ENCODE assay signal across 35 cellular contexts in genomic region chr5:156812959-156813358, GRCh38. TPM values are rescaled to one million over a fixed set of nuclear protein-coding genes. Genes with fewer than 3 reads are reported as not detected.
"Had no signal": no experiment of that assay in that cellular context is flagged by ENCODE, and none has a peak within 500 bp of the region (broad histone marks: within the 10 kb centered on the region; RNA-seq: fewer than 3 reads in every experiment).

No MANE protein-coding gene starts in this region.

- DNase-seq: activated CD4-positive, alpha-beta memory T cell treated with anti-CD3 and anti-CD28 coated beads for 36 hours; activated CD4-positive, alpha-beta T cell treated with anti-CD3 and anti-CD28 coated beads for 36 hours; activated CD4-positive, alpha-beta T cell treated with anti-CD3 and anti-CD28 coated beads, Interleukin-2, amount 10 ng/mL, durations not matched to agents 24 days and 14 days; activated CD4-positive, CD25-positive, alpha-beta regulatory T cell; activated CD4-positive, CD25-positive, alpha-beta regulatory T cell treated with anti-CD3 and anti-CD28 coated beads, Interleukin-2, amount 50 U/mL, for 72 hours; activated CD8-positive, alpha-beta memory T cell treated with anti-CD3 and anti-CD28 coated beads, Interleukin-2, amount 10 ng/mL, durations not matched to agents 7 days and 5 days; activated CD8-positive, alpha-beta memory T cell treated with anti-CD3 and anti-CD28 coated beads, Interleukin-2, amount 50 U/mL, for 4 hours; activated CD8-positive, alpha-beta T cell treated with anti-CD3 and anti-CD28 coated beads, Interleukin-2, amount 10 ng/mL, durations not matched to agents 7 days and 5 days; activated effector memory CD4-positive, alpha-beta T cell treated with anti-CD3 and anti-CD28 coated beads, Interleukin-2, amount 50 U/mL, for 16 hours; activated naive CD4-positive, alpha-beta T cell treated with anti-CD3 and anti-CD28 coated beads, Interleukin-2, amount 10 ng/mL, durations not matched to agents 7 days and 5 days; activated naive CD8-positive, alpha-beta T cell treated with anti-CD3 and anti-CD28 coated beads, Interleukin-2, amount 10 ng/mL, durations not matched to agents 7 days and 5 days; activated T-cell treated with anti-CD3 and anti-CD28 coated beads, Interleukin-2, amount 50 U/mL, for 1 hour; activated T-cell treated with anti-CD3 and anti-CD28 coated beads, Interleukin-2, amount 50 U/mL, for 48 hours; brain microvascular endothelial cell; dorsolateral prefrontal cortex; effector CD4-positive, alpha-beta T cell; effector memory CD8-positive, alpha-beta T cell; esophagus squamous epithelium; foreskin melanocyte; glutamatergic neuron; heart left ventricle; T-helper 2 cell had no signal

- H3K4me1 Mint-ChIP-seq: activated CD4-positive, alpha-beta T cell treated with anti-CD3 and anti-CD28 coated beads for 36 hours; activated CD8-positive, alpha-beta memory T cell treated with anti-CD3 and anti-CD28 coated beads, Interleukin-2, amount 10 ng/mL, durations not matched to agents 7 days and 5 days; activated naive CD8-positive, alpha-beta T cell treated with anti-CD3 and anti-CD28 coated beads, Interleukin-2, amount 10 ng/mL, durations not matched to agents 7 days and 5 days; central memory CD8-positive, alpha-beta T cell had no signal

- H3K9me3 Mint-ChIP-seq: activated naive CD4-positive, alpha-beta T cell treated with anti-CD3 and anti-CD28 coated beads, Interleukin-2, amount 50 U/mL, for 72 hours; activated T-helper 1 cell treated with anti-CD3 and anti-CD28 coated beads, Interleukin-12 subunit alpha, Interleukin-12 subunit beta, Interleukin-2, Interleukin-4 antibody, amounts not matched to agents 30 ng/mL and 10 ng/mL and 1 ng/mL, durations not matched to agents 14 hours and 24 hours and 36 hours; activated T-helper 2 cell treated with anti-CD3 and anti-CD28 coated beads, Interferon-gamma antibody, Interleukin-2, Interleukin-4, amounts not matched to agents 10 μg/mL and 5 μg/mL and 100 μg/mL, durations not matched to agents 14 hours and 24 hours and 36 hours; central memory CD8-positive, alpha-beta T cell; dendritic cell treated with granulocyte-macrophage colony-stimulating factor and Interleukin-4, amounts not matched to agents 40 ng/mL and 50 ng/mL, for 4 days; effector memory CD8-positive, alpha-beta T cell had no signal

- ATAC-seq: activated CD4-positive, alpha-beta T cell treated with anti-CD3 and anti-CD28 coated beads for 36 hours; activated CD8-positive, alpha-beta memory T cell treated with anti-CD3 and anti-CD28 coated beads, Interleukin-2, amount 10 ng/mL, durations not matched to agents 7 days and 5 days; activated CD8-positive, alpha-beta T cell treated with anti-CD3 and anti-CD28 coated beads, Interleukin-2, amount 10 ng/mL, durations not matched to agents 7 days and 5 days; activated naive CD4-positive, alpha-beta T cell treated with anti-CD3 and anti-CD28 coated beads, Interleukin-2, amount 50 U/mL, for 72 hours; effector memory CD8-positive, alpha-beta T cell; heart left ventricle had no signal

- H3K36me3 Mint-ChIP-seq: activated CD4-positive, alpha-beta memory T cell treated with anti-CD3 and anti-CD28 coated beads for 36 hours; activated CD8-positive, alpha-beta memory T cell treated with anti-CD3 and anti-CD28 coated beads, Interleukin-2, amount 10 ng/mL, durations not matched to agents 7 days and 5 days; activated naive CD4-positive, alpha-beta T cell treated with anti-CD3 and anti-CD28 coated beads, Interleukin-2, amount 10 ng/mL, durations not matched to agents 7 days and 5 days; activated naive CD4-positive, alpha-beta T cell treated with anti-CD3 and anti-CD28 coated beads, Interleukin-2, amount 50 U/mL, for 72 hours; activated naive CD8-positive, alpha-beta T cell treated with anti-CD3 and anti-CD28 coated beads, Interleukin-2, amount 10 ng/mL, durations not matched to agents 7 days and 5 days had no signal

- H3K4me1 ChIP-seq: esophagus squamous epithelium, heart left ventricle had no signal

- H3K4me3 ChIP-seq: coronary artery, dorsolateral prefrontal cortex, esophagus squamous epithelium, heart left ventricle had no signal

- H3K27me3 Mint-ChIP-seq: activated CD4-positive, alpha-beta memory T cell treated with anti-CD3 and anti-CD28 coated beads for 36 hours; activated naive CD4-positive, alpha-beta T cell treated with anti-CD3 and anti-CD28 coated beads, Interleukin-2, amount 10 ng/mL, durations not matched to agents 7 days and 5 days; activated naive CD8-positive, alpha-beta T cell treated with anti-CD3 and anti-CD28 coated beads, Interleukin-2, amount 10 ng/mL, durations not matched to agents 7 days and 5 days; effector memory CD8-positive, alpha-beta T cell had no signal

- H3K9me3 ChIP-seq: esophagus squamous epithelium had no signal

- H3K4me3 Mint-ChIP-seq: activated CD4-positive, alpha-beta memory T cell treated with anti-CD3 and anti-CD28 coated beads for 36 hours; activated CD4-positive, alpha-beta T cell treated with anti-CD3 and anti-CD28 coated beads for 36 hours; activated CD4-positive, alpha-beta T cell treated with anti-CD3 and anti-CD28 coated beads, Interleukin-2, amount 10 ng/mL, durations not matched to agents 24 days and 14 days; activated CD8-positive, alpha-beta memory T cell treated with anti-CD3 and anti-CD28 coated beads, Interleukin-2, amount 10 ng/mL, durations not matched to agents 7 days and 5 days; activated CD8-positive, alpha-beta T cell treated with anti-CD3 and anti-CD28 coated beads, Interleukin-2, amount 10 ng/mL, durations not matched to agents 7 days and 5 days; activated naive CD4-positive, alpha-beta T cell treated with anti-CD3 and anti-CD28 coated beads, Interleukin-2, amount 10 ng/mL, durations not matched to agents 7 days and 5 days; activated naive CD8-positive, alpha-beta T cell treated with anti-CD3 and anti-CD28 coated beads, Interleukin-2, amount 10 ng/mL, durations not matched to agents 7 days and 5 days; activated T-helper 1 cell treated with anti-CD3 and anti-CD28 coated beads, Interleukin-12 subunit alpha, Interleukin-12 subunit beta, Interleukin-2, Interleukin-4 antibody, amounts not matched to agents 30 ng/mL and 10 ng/mL and 1 ng/mL, durations not matched to agents 14 hours and 24 hours and 36 hours; central memory CD8-positive, alpha-beta T cell; dendritic cell treated with granulocyte-macrophage colony-stimulating factor and Interleukin-4, amounts not matched to agents 40 ng/mL and 50 ng/mL, for 4 days; effector memory CD8-positive, alpha-beta T cell had no signal

- H3K27ac ChIP-seq: brain microvascular endothelial cell, coronary artery, dorsolateral prefrontal cortex, epithelial cell of prostate, esophagus squamous epithelium, heart left ventricle had no signal

- H3K27ac Mint-ChIP-seq: activated CD4-positive, alpha-beta memory T cell treated with anti-CD3 and anti-CD28 coated beads for 36 hours; activated CD4-positive, alpha-beta T cell treated with anti-CD3 and anti-CD28 coated beads for 36 hours; activated CD4-positive, alpha-beta T cell treated with anti-CD3 and anti-CD28 coated beads, Interleukin-2, amount 10 ng/mL, durations not matched to agents 24 days and 14 days; activated CD8-positive, alpha-beta memory T cell treated with anti-CD3 and anti-CD28 coated beads, Interleukin-2, amount 10 ng/mL, durations not matched to agents 7 days and 5 days; activated CD8-positive, alpha-beta T cell treated with anti-CD3 and anti-CD28 coated beads, Interleukin-2, amount 10 ng/mL, durations not matched to agents 7 days and 5 days; activated naive CD4-positive, alpha-beta T cell treated with anti-CD3 and anti-CD28 coated beads, Interleukin-2, amount 10 ng/mL, durations not matched to agents 7 days and 5 days; activated naive CD4-positive, alpha-beta T cell treated with anti-CD3 and anti-CD28 coated beads, Interleukin-2, amount 50 U/mL, for 72 hours; activated naive CD8-positive, alpha-beta T cell treated with anti-CD3 and anti-CD28 coated beads, Interleukin-2, amount 10 ng/mL, durations not matched to agents 7 days and 5 days; activated T-helper 1 cell treated with anti-CD3 and anti-CD28 coated beads, Interleukin-12 subunit alpha, Interleukin-12 subunit beta, Interleukin-2, Interleukin-4 antibody, amounts not matched to agents 30 ng/mL and 10 ng/mL and 1 ng/mL, durations not matched to agents 14 hours and 24 hours and 36 hours; activated T-helper 2 cell treated with anti-CD3 and anti-CD28 coated beads, Interferon-gamma antibody, Interleukin-2, Interleukin-4, amounts not matched to agents 10 μg/mL and 5 μg/mL and 100 μg/mL, durations not matched to agents 14 hours and 24 hours and 36 hours; dendritic cell treated with granulocyte-macrophage colony-stimulating factor and Interleukin-4, amounts not matched to agents 40 ng/mL and 50 ng/mL, for 4 days; effector memory CD8-positive, alpha-beta T cell had no signal

- FAIRE-seq: astrocyte, bronchial epithelial cell, endothelial cell of umbilical vein had no signal

RNA-seq across cellular contexts. Expression of gene PPP1R2B, which starts 37.1 kb away (rescaled TPM):
- total RNA-seq: activated CD8-positive, alpha-beta memory T cell treated with anti-CD3 and anti-CD28 coated beads, Interleukin-2, amount 10 ng/mL, durations not matched to agents 7 days and 5 days; activated naive CD8-positive, alpha-beta T cell treated with anti-CD3 and anti-CD28 coated beads, Interleukin-2, amount 10 ng/mL, durations not matched to agents 7 days and 5 days; astrocyte; bronchial epithelial cell; cardiac septum; cerebellum; endothelial cell of umbilical vein; heart left ventricle had no signal
- polyA plus RNA-seq: endothelial cell of umbilical vein, fibroblast of lung, heart left ventricle had no signal
